Comparison of ENCODE assay signal across 1 cellular context in genomic region chr13:32075150-32075851, GRCh38.
TF ChIP-seq lines count a peak whose summit lies in the region.

No MANE protein-coding gene starts in this region.

TF ChIP-seq in HepG2, 621 proteins besides CTCF, POLR2A, EP300 and RAD21 (continued from another document and continues in another):
- TF ChIP-seq HBP1 (CRISPR knock-in tag; IDR thresholded peaks at IDR 0.05; ENCODE audit: low read depth) (no peak), BCL6 (CRISPR knock-in tag; IDR thresholded peaks at IDR 0.05) (peak; percentile 83), PATZ1 (CRISPR knock-in tag; IDR thresholded peaks at IDR 0.05) (no peak), ZNF891 (CRISPR knock-in tag; IDR thresholded peaks at IDR 0.05) (no peak), ZNF335 (CRISPR knock-in tag; IDR thresholded peaks at IDR 0.05) (no peak), ZBTB25 (CRISPR knock-in tag; IDR thresholded peaks at IDR 0.05) (no peak), ZFP1 (CRISPR knock-in tag; IDR thresholded peaks at IDR 0.05) (no peak), GATA4 (IDR thresholded peaks at IDR 0.05; ENCODE audit: borderline replicate concordance, low read depth) (no peak), ZNF205 (CRISPR knock-in tag; IDR thresholded peaks at IDR 0.05) (no peak), ZNF563 (CRISPR knock-in tag; IDR thresholded peaks at IDR 0.05) (no peak), ZSCAN29 (CRISPR knock-in tag; conservative IDR thresholded peaks at IDR 0.05) (no peak), FOXJ3 (CRISPR knock-in tag; IDR thresholded peaks at IDR 0.05; ENCODE audit: borderline replicate concordance) (no peak), ZNF382 (CRISPR knock-in tag; IDR thresholded peaks at IDR 0.05; ENCODE audit: borderline replicate concordance) (no peak), MED1 (CRISPR knock-in tag; IDR thresholded peaks at IDR 0.05) (peak; percentile 32; the same call in 1 of the 2 replicates), U2AF2 (IDR thresholded peaks at IDR 0.05; ENCODE audit: low read depth, low read length) (no peak), ZNF7 (CRISPR knock-in tag; IDR thresholded peaks at IDR 0.05) (peak; percentile 43; the same call in 1 of the 2 replicates), ZNF674 (CRISPR knock-in tag; IDR thresholded peaks at IDR 0.05; ENCODE audit: low read depth) (no peak), ZNF24 (IDR thresholded peaks at IDR 0.05) (no peak), ZHX1 (CRISPR knock-in tag; IDR thresholded peaks at IDR 0.05; ENCODE audit: low read depth) (no peak), GATAD2A (CRISPR knock-in tag; IDR thresholded peaks at IDR 0.05) (peak; percentile 68), SRSF4 (IDR thresholded peaks at IDR 0.05; ENCODE audit: low read depth, low read length, poor library complexity, severe bottlenecking) (no peak), MLLT10 (CRISPR knock-in tag; IDR thresholded peaks at IDR 0.05) (no peak), ZNF549 (CRISPR knock-in tag; IDR thresholded peaks at IDR 0.05) (no peak), RFX1 (IDR thresholded peaks at IDR 0.05) (no peak), ZKSCAN8 (CRISPR knock-in tag; IDR thresholded peaks at IDR 0.05; ENCODE audit: borderline replicate concordance) (no peak), CBX5 (CRISPR knock-in tag; IDR thresholded peaks at IDR 0.05; ENCODE audit: borderline replicate concordance) (no peak), ZNF639 (CRISPR knock-in tag; conservative IDR thresholded peaks at IDR 0.05) (no peak), RBFOX2 (IDR thresholded peaks at IDR 0.05; ENCODE audit: low read depth, low read length) (no peak), ZBTB8A (CRISPR knock-in tag; IDR thresholded peaks at IDR 0.05; ENCODE audit: borderline replicate concordance, low read depth) (no peak), POLR2AphosphoS2 (IDR thresholded peaks at IDR 0.05; ENCODE audit: low read depth, low read length) (no peak), DMAP1 (CRISPR knock-in tag; IDR thresholded peaks at IDR 0.05) (no peak), ZNF749 (CRISPR knock-in tag; IDR thresholded peaks at IDR 0.05; ENCODE audit: borderline replicate concordance) (no peak), ZNF484 (CRISPR knock-in tag; IDR thresholded peaks at IDR 0.05; ENCODE audit: borderline replicate concordance, low read depth) (no peak), TCF7 (IDR thresholded peaks at IDR 0.05; ENCODE audit: low read depth) (no peak), FOXA1 (IDR thresholded peaks at IDR 0.05) (no peak), FOXA1 (CRISPR knock-in tag; IDR thresholded peaks at IDR 0.05) (peak; percentile 50), MXD4 (CRISPR knock-in tag; IDR thresholded peaks at IDR 0.05) (no peak), ZNF558 (CRISPR knock-in tag; IDR thresholded peaks at IDR 0.05; ENCODE audit: borderline replicate concordance) (no peak), ISL2 (CRISPR knock-in tag; IDR thresholded peaks at IDR 0.05) (peak; percentile 45; the same call in 1 of the 2 replicates), KAT7 (CRISPR knock-in tag; IDR thresholded peaks at IDR 0.05; ENCODE audit: borderline replicate concordance) (no peak), RARG (CRISPR knock-in tag; IDR thresholded peaks at IDR 0.05; ENCODE audit: low read depth) (no peak), ZC3H13 (CRISPR knock-in tag; IDR thresholded peaks at IDR 0.05) (no peak), ZNF138 (CRISPR knock-in tag; IDR thresholded peaks at IDR 0.05; ENCODE audit: low read depth) (no peak), AFF4 (CRISPR knock-in tag; IDR thresholded peaks at IDR 0.05) (no peak), SOX13 (IDR thresholded peaks at IDR 0.05) (no peak), SOX13 (CRISPR knock-in tag; conservative IDR thresholded peaks at IDR 0.05 in 1 of 2, IDR thresholded peaks at IDR 0.05 in 1 of 2) (peak in 1 of 2 experiments; percentile 71; a peak in 2 of 4 replicates), TCF12 (IDR thresholded peaks at IDR 0.05) (no peak), TCF12 (CRISPR knock-in tag; IDR thresholded peaks at IDR 0.05) (no peak), THYN1 (CRISPR knock-in tag; IDR thresholded peaks at IDR 0.05; ENCODE audit: borderline replicate concordance, low read depth) (no peak), KLF16 (CRISPR knock-in tag; IDR thresholded peaks at IDR 0.05) (no peak), ZBTB7A (CRISPR knock-in tag; IDR thresholded peaks at IDR 0.05) (no peak), HMGA1 (CRISPR knock-in tag; conservative IDR thresholded peaks at IDR 0.05) (no peak), HNF4A (CRISPR knock-in tag; IDR thresholded peaks at IDR 0.05) (peak; percentile 77), CENPBD1 (CRISPR knock-in tag; IDR thresholded peaks at IDR 0.05; ENCODE audit: borderline replicate concordance, low read depth) (no peak), PRDM10 (CRISPR knock-in tag; IDR thresholded peaks at IDR 0.05; ENCODE audit: low read depth) (no peak), ZNF547 (CRISPR knock-in tag; IDR thresholded peaks at IDR 0.05) (no peak), TGIF2 (CRISPR knock-in tag; IDR thresholded peaks at IDR 0.05) (no peak), JUND (CRISPR knock-in tag; IDR thresholded peaks at IDR 0.05) (no peak), ZBTB7B (CRISPR knock-in tag; IDR thresholded peaks at IDR 0.05) (no peak), SRF (IDR thresholded peaks at IDR 0.05; ENCODE audit: low read depth, low read length) (no peak)
